ENCODE assay signal across 21 cellular contexts in the genomic region with DNA sequence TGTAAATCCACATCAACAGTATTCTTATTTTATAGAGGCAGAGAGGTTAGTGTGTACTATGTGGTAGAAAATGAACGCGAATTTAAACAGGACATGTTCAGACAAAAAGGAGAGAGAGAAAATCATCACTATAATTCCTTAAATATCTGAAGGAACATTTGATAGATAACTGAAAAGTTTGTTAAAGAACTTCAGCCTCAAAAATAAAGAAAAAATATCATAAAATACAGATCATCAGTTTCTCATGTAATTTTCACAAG.
A peak's percentile ranks its signal among the peaks of the same experiment; 100 is the strongest.
DNase-seq lines count a peak whose midpoint lies in the region; ATAC-seq, FAIRE-seq and TF ChIP-seq lines count a peak whose summit lies in the region.
"Had no signal": no experiment of that assay in that cellular context is flagged by ENCODE, and none has a peak within 500 bp of the region (broad histone marks: within the 10 kb centered on the region; RNA-seq: fewer than 3 reads in every experiment).

No MANE protein-coding gene starts in this region.

- TF ChIP-seq CTCF in MCF 10A (IDR thresholded peaks at IDR 0.05; ENCODE audit: unreplicated experiment) (no peak), breast epithelium (IDR thresholded peaks at IDR 0.05) (no peak), mammary epithelial cell (conservative IDR thresholded peaks at IDR 0.05 in 1 of 2, IDR thresholded peaks at IDR 0.05 in 1 of 2; ENCODE audit: extremely low read depth in 1 of 2, insufficient read depth in 1 of 2, low read depth in 1 of 2, low read length in 2 of 2) (no peak), keratinocyte (optimal IDR thresholded peaks at IDR 0.05 in 1 of 3, IDR thresholded peaks at IDR 0.05 in 1 of 3, conservative IDR thresholded peaks at IDR 0.05 in 1 of 3; ENCODE audit: extremely low read depth in 1 of 3, insufficient read depth in 2 of 3, low read length in 3 of 3) (no peak)

- H3K79me2 ChIP-seq in mammary epithelial cell (ENCODE audit: insufficient read depth, low read length) = peaks cover 60% of the 10 kb centered on the region
- H3K79me2 ChIP-seq in keratinocyte (ENCODE audit: control insufficient read depth, insufficient read depth, low read length) = peaks cover 53% of the 10 kb centered on the region

- H3K27me3 Mint-ChIP-seq in MCF 10A (ENCODE audit: insufficient read depth, unreplicated experiment) = no peaks in the 10 kb centered on the region
- H3K27me3 Mint-ChIP-seq in activated naive CD4-positive, alpha-beta T cell treated with anti-CD3 and anti-CD28 coated beads for 36 hours (ENCODE audit: low read depth) = no peaks in the 10 kb centered on the region

- H3K4me3 ChIP-seq in breast epithelium (no peak overlapping the region), mammary epithelial cell (replicated peaks in 1 of 3; ENCODE audit: insufficient read depth in 1 of 3, low read depth in 2 of 3, low read length in 3 of 3) (no peak overlapping the region), keratinocyte (ENCODE audit: control insufficient read depth in 2 of 3, extremely low read depth in 1 of 3, insufficient read depth in 2 of 3, low read depth in 1 of 3, low read length in 3 of 3) (peak overlapping the region in 1 of 3 experiments; percentile 7)
- H3K4me3 ChIP-seq: BLaER1 treated with 17β-estradiol and CSF1 and Interleukin-3, amounts not matched to agents 10 nM and 100 nM; GM12878; GM23248 had no signal

- H3K4me2 ChIP-seq in mammary epithelial cell (ENCODE audit: insufficient read depth, low read depth, low read length) (peak overlapping the region; percentile 57), keratinocyte (ENCODE audit: control insufficient read depth, extremely low read depth, insufficient read depth, low read depth, low read length) (peak overlapping the region; percentile 68)
- H3K4me2 ChIP-seq: BLaER1 treated with 17β-estradiol and CSF1 and Interleukin-3, amounts not matched to agents 10 nM and 100 nM had no signal

- H3K27ac ChIP-seq in breast epithelium = no peak overlapping the region
- H3K27ac ChIP-seq in mammary epithelial cell (ENCODE audit: insufficient read depth, low read depth, low read length) = peak overlapping the region; percentile 56
- H3K27ac ChIP-seq in keratinocyte (ENCODE audit: control insufficient read depth, insufficient read depth, low read length) = peak overlapping the region; percentile 55
- H3K27ac ChIP-seq: BLaER1 treated with 17β-estradiol and CSF1 and Interleukin-3, amounts not matched to agents 10 nM and 100 nM; GM23248; HL-60; RWPE1 had no signal

- H3K9me1 ChIP-seq in keratinocyte (ENCODE audit: control insufficient read depth, extremely low read depth, insufficient read depth, low read length) = no peaks in the 10 kb centered on the region

- CTCF ChIA-PET in MCF 10A (lab: Yijun Ruan, JAX) = interaction anchor here (0.6 kb wide), 1 partner anchor 710 kb away, joined by 3 read pairs; no protein-coding TSS in a partner anchor
- CTCF ChIA-PET in mammary epithelial cell (lab: Charles Lee; ENCODE audit: low non-redundant PET) = no interaction called here
- CTCF ChIA-PET in activated naive CD4-positive, alpha-beta T cell treated with anti-CD3 and anti-CD28 coated beads for 36 hours (lab: Charles Lee) = interaction anchor here (0.7 to 1.0 kb wide), 2 partner anchors 56 to 613 kb away, joined by 3 read pairs; no protein-coding TSS in a partner anchor

- POLR2A ChIA-PET in MCF 10A (lab: Yijun Ruan, JAX) = no interaction called here

- intact Hi-C loops in MCF 10A (cut with micrococcal nuclease) (loop anchor here (5.0 kb wide), 1 partner anchor 166 kb away; no protein-coding TSS in a partner anchor), breast epithelium (cut with DNase I; ENCODE audit: low total_unique reads) (no loop called here), mammary epithelial cell (cut with micrococcal nuclease) (no loop called here)
- intact Hi-C loops in activated naive CD4-positive, alpha-beta T cell treated with anti-CD3 and anti-CD28 coated beads for 36 hours (cut with micrococcal nuclease) = no loop called here

- H3K9me3 Mint-ChIP-seq in MCF 10A (ENCODE audit: unreplicated experiment) = no peaks in the 10 kb centered on the region
- no peaks in the 10 kb centered on the region for H3K9me3 Mint-ChIP-seq in activated naive CD4-positive, alpha-beta T cell treated with anti-CD3 and anti-CD28 coated beads for 36 hours
- H3K9me3 Mint-ChIP-seq: CD8-positive, alpha-beta memory T cell had no signal

- H2AFZ ChIP-seq in mammary epithelial cell (ENCODE audit: low read depth, low read length) (no peak overlapping the region), keratinocyte (ENCODE audit: control insufficient read depth, low read length) (no peak overlapping the region)
- H2AFZ ChIP-seq: GM23248 had no signal

- no peak for FAIRE-seq in keratinocyte (lab: Jason Lieb, UNC)
- FAIRE-seq: A204.1, GM12878 had no signal

- in situ Hi-C loops in mammary epithelial cell (cut with MboI; ENCODE audit: low sequenced_read_pairs in 2 of 2) = no loop called here

- H3K36me3 Mint-ChIP-seq in MCF 10A (ENCODE audit: insufficient read depth, unreplicated experiment) = no peaks in the 10 kb centered on the region
- no peaks in the 10 kb centered on the region for H3K36me3 Mint-ChIP-seq in activated naive CD4-positive, alpha-beta T cell treated with anti-CD3 and anti-CD28 coated beads for 36 hours (ENCODE audit: low read depth)
- H3K36me3 Mint-ChIP-seq: CD8-positive, alpha-beta memory T cell had no signal

- no peaks in the 10 kb centered on the region for H3K36me3 ChIP-seq in breast epithelium
- peaks cover 2% of the 10 kb centered on the region for H3K36me3 ChIP-seq in mammary epithelial cell (ENCODE audit: insufficient read depth, low read length)
- no peaks in the 10 kb centered on the region for H3K36me3 ChIP-seq in keratinocyte (ENCODE audit: control insufficient read depth in 2 of 2, extremely low read depth in 1 of 2, insufficient read depth in 2 of 2, low read length in 2 of 2)
- H3K36me3 ChIP-seq: BLaER1 treated with 17β-estradiol and CSF1 and Interleukin-3, amounts not matched to agents 10 nM and 100 nM had no signal

- 61% methylated on average over 2 of the region's 2 CpGs for WGBS in mammary epithelial cell (ENCODE audit: low coverage, missing lambda C conversion rate)

- H3K4me1 ChIP-seq in breast epithelium (no peaks in the 10 kb centered on the region), mammary epithelial cell (ENCODE audit: insufficient read depth, low read length) (peaks cover 13% of the 10 kb centered on the region), keratinocyte (ENCODE audit: control insufficient read depth, extremely low read depth, insufficient read depth, low read length) (peaks cover 14% of the 10 kb centered on the region)
- H3K4me1 ChIP-seq: BLaER1 treated with 17β-estradiol and CSF1 and Interleukin-3, amounts not matched to agents 10 nM and 100 nM had no signal

- H3K4me1 Mint-ChIP-seq in MCF 10A (ENCODE audit: insufficient read depth, unreplicated experiment) = peaks cover 13% of the 10 kb centered on the region
- H3K4me1 Mint-ChIP-seq in activated naive CD4-positive, alpha-beta T cell treated with anti-CD3 and anti-CD28 coated beads for 36 hours (ENCODE audit: low read depth) = peaks cover 2% of the 10 kb centered on the region
- H3K4me1 Mint-ChIP-seq: CD8-positive, alpha-beta memory T cell had no signal

- BruUV-seq in MCF 10A (replicated peaks; lab: Mats Ljungman, UMichigan) (no TSS peak), mammary epithelial cell (replicated peaks; lab: Mats Ljungman, UMichigan) (no TSS peak)

- H3K27ac Mint-ChIP-seq in MCF 10A (ENCODE audit: low read depth, unreplicated experiment) = peak overlapping the region; percentile 14
- no peak overlapping the region for H3K27ac Mint-ChIP-seq in activated naive CD4-positive, alpha-beta T cell treated with anti-CD3 and anti-CD28 coated beads for 36 hours
- H3K27ac Mint-ChIP-seq: CD8-positive, alpha-beta memory T cell had no signal

- H3K27me3 ChIP-seq in breast epithelium = no peaks in the 10 kb centered on the region
- no peaks in the 10 kb centered on the region for H3K27me3 ChIP-seq in mammary epithelial cell (ENCODE audit: insufficient read depth, low read length)
- no peaks in the 10 kb centered on the region for H3K27me3 ChIP-seq in keratinocyte (ENCODE audit: control insufficient read depth, extremely low read depth, insufficient read depth, low read length)
- H3K27me3 ChIP-seq: BLaER1 treated with 17β-estradiol and CSF1 and Interleukin-3, amounts not matched to agents 10 nM and 100 nM had no signal

- DNase-seq in MCF 10A (ENCODE audit: unreplicated experiment) (no peak), breast epithelium (ENCODE audit: low spot score in 2 of 2) (no peak), mammary epithelial cell (no peak), keratinocyte (ENCODE audit: low read depth, low spot score) (no peak), HT-29 (ENCODE audit: low spot score) (no peak), NAMALWA (ENCODE audit: low spot score) (no peak)
- no peak for DNase-seq in activated naive CD4-positive, alpha-beta T cell treated with anti-CD3 and anti-CD28 coated beads for 36 hours
- DNase-seq: CD8-positive, alpha-beta memory T cell; GDM1; NCI-H1417; NCI-H2029 treated with DMSO at 0.1 percent for 48 hours; NCI-H2171 treated with DMSO at 0.1 percent for 48 hours; NCI-H446 treated with DMSO at 0.1 percent for 48 hours; NK-92 treated with Interleukin-12 subunit alpha and Interleukin-12 subunit beta, amount 100 ng/mL, for 24 hours had no signal

- H3K9me3 ChIP-seq in breast epithelium (no peaks in the 10 kb centered on the region), mammary epithelial cell (replicated peaks; ENCODE audit: insufficient read depth, low read length) (no peaks in the 10 kb centered on the region), keratinocyte (ENCODE audit: control insufficient read depth, low read depth, low read length) (no peaks in the 10 kb centered on the region)
- H3K9me3 ChIP-seq: BLaER1 treated with 17β-estradiol and CSF1 and Interleukin-3, amounts not matched to agents 10 nM and 100 nM had no signal

- no peak for TF ChIP-seq POLR2A in breast epithelium (IDR thresholded peaks at IDR 0.05)

- dilution Hi-C loops in mammary epithelial cell (cut with HindIII; ENCODE audit: low sequenced_read_pairs) (no loop called here), keratinocyte (cut with MboI; ENCODE audit: extremely low pct_ligation_motif_present, low sequenced_read_pairs) (no loop called here)

- H3K9ac ChIP-seq in mammary epithelial cell (ENCODE audit: insufficient read depth, low read length) (no peak overlapping the region), keratinocyte (ENCODE audit: control insufficient read depth, extremely low read depth, insufficient read depth, low read length) (no peak overlapping the region)
- H3K9ac ChIP-seq: BLaER1 treated with 17β-estradiol and CSF1 and Interleukin-3, amounts not matched to agents 10 nM and 100 nM; GM23248 had no signal

- no peak for ATAC-seq in GM21515 (IDR thresholded peaks at IDR 0.05; ENCODE audit: unreplicated experiment)
- ATAC-seq: GM12878 had no signal

- H4K20me1 ChIP-seq in mammary epithelial cell (ENCODE audit: insufficient read depth, low read length) = no peaks in the 10 kb centered on the region
- H4K20me1 ChIP-seq in keratinocyte (ENCODE audit: control insufficient read depth, extremely low read depth, insufficient read depth, low read length) = no peaks in the 10 kb centered on the region
- H4K20me1 ChIP-seq: BLaER1 treated with 17β-estradiol and CSF1 and Interleukin-3, amounts not matched to agents 10 nM and 100 nM had no signal

- no peak overlapping the region for H3K4me3 Mint-ChIP-seq in MCF 10A (ENCODE audit: unreplicated experiment)
- no peak overlapping the region for H3K4me3 Mint-ChIP-seq in activated naive CD4-positive, alpha-beta T cell treated with anti-CD3 and anti-CD28 coated beads for 36 hours
- H3K4me3 Mint-ChIP-seq: CD8-positive, alpha-beta memory T cell had no signal

Comparison
In these comparisons a context has a peak if more than half of its experiments do, and no peak if none do; other contexts are left out.
1. H3K27ac ChIP-seq: peak in mammary epithelial cell (single experiment) and keratinocyte (single experiment); none in breast epithelium (0 of 2).